1 cellular context compared by ENCODE assay signal in the genomic region with DNA sequence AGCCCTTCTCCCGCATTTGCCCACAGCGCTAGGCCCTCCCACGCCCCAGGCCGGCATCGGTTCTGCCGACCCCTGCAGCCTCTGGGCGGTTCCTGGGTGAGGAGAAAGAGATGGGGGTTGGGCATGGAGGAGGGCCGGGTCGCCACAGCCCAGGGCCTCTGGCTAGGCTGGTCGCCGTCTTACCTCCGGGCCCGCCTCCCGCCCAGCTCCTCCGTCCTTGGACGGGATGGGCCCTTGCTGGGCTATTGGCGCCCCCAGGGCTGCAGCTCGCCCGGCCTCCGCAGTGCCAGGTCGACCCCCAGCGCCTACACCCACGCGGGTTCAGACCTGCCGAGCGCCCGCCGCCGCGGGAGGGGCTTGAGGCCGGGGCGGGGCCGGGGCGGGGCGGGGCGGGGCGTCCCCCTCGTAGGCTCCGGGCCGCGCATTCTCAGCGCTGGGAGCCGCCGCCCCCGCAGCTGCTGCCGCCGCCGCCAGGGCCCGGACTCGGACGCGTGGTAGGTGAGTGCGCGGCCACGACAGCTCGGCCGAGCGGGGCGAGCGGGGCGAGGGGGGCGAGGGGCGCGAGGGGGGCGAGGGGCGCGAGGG.
TF ChIP-seq lines count a peak whose summit lies in the region.

Gene CD151, plus strand, starts transcription at position 424 of the 585 bp plus-strand sequence. CDS start 3,118 bp downstream, outside the sequence.

TF ChIP-seq in K562, 482 proteins besides CTCF, POLR2A, EP300 and RAD21 (continued from another document and continues in another):
- no peak for TF ChIP-seq ZC3H11A (IDR thresholded peaks at IDR 0.05; ENCODE audit: low read depth, low read length)
- no peak for TF ChIP-seq ZNF551 (CRISPR knock-in tag; IDR thresholded peaks at IDR 0.05)
- no peak for TF ChIP-seq HNRNPH1 (optimal IDR thresholded peaks at IDR 0.05; ENCODE audit: low read depth, low read length)
- TF ChIP-seq NRF1 (conservative IDR thresholded peaks at IDR 0.05 in 1 of 2, IDR thresholded peaks at IDR 0.05 in 1 of 2), result no peak
- TF ChIP-seq ZNF274 (IDR thresholded peaks at IDR 0.05; ENCODE audit: borderline replicate concordance, low read depth, low read length), result no peak
- TF ChIP-seq DPF2 (IDR thresholded peaks at IDR 0.05), result peak; percentile 52; the same call in 1 of the 2 replicates
- no peak for TF ChIP-seq GTF2E2 (tag; IDR thresholded peaks at IDR 0.05)
- TF ChIP-seq ZNF444 (CRISPR knock-in tag; IDR thresholded peaks at IDR 0.05), result no peak
- TF ChIP-seq ILK (tag; IDR thresholded peaks at IDR 0.05; ENCODE audit: borderline replicate concordance, low read depth), result no peak
- TF ChIP-seq, protein P1, sequence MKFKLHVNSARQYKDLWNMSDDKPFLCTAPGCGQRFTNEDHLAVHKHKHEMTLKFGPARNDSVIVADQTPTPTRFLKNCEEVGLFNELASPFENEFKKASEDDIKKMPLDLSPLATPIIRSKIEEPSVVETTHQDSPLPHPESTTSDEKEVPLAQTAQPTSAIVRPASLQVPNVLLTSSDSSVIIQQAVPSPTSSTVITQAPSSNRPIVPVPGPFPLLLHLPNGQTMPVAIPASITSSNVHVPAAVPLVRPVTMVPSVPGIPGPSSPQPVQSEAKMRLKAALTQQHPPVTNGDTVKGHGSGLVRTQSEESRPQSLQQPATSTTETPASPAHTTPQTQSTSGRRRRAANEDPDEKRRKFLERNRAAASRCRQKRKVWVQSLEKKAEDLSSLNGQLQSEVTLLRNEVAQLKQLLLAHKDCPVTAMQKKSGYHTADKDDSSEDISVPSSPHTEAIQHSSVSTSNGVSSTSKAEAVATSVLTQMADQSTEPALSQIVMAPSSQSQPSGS (CRISPR knock-in tag; IDR thresholded peaks at IDR 0.05), result no peak
- TF ChIP-seq SMAD1 (IDR thresholded peaks at IDR 0.05; ENCODE audit: low read depth, low read length, partially characterized antibody), result no peak
- TF ChIP-seq, protein P2, sequence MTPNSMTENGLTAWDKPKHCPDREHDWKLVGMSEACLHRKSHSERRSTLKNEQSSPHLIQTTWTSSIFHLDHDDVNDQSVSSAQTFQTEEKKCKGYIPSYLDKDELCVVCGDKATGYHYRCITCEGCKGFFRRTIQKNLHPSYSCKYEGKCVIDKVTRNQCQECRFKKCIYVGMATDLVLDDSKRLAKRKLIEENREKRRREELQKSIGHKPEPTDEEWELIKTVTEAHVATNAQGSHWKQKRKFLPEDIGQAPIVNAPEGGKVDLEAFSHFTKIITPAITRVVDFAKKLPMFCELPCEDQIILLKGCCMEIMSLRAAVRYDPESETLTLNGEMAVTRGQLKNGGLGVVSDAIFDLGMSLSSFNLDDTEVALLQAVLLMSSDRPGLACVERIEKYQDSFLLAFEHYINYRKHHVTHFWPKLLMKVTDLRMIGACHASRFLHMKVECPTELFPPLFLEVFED (CRISPR knock-in tag; conservative IDR thresholded peaks at IDR 0.05), result no peak
- TF ChIP-seq, protein P3, sequence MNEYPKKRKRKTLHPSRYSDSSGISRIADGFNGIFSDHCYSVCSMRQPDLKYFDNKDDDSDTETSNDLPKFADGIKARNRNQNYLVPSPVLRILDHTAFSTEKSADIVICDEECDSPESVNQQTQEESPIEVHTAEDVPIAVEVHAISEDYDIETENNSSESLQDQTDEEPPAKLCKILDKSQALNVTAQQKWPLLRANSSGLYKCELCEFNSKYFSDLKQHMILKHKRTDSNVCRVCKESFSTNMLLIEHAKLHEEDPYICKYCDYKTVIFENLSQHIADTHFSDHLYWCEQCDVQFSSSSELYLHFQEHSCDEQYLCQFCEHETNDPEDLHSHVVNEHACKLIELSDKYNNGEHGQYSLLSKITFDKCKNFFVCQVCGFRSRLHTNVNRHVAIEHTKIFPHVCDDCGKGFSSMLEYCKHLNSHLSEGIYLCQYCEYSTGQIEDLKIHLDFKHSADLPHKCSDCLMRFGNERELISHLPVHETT (CRISPR knock-in tag; conservative IDR thresholded peaks at IDR 0.05 in 1 of 2, IDR thresholded peaks at IDR 0.05 in 1 of 2), result peak in 1 of 2 experiments; percentile 36; a peak in 1 of 4 replicates
- TF ChIP-seq, protein P4, sequence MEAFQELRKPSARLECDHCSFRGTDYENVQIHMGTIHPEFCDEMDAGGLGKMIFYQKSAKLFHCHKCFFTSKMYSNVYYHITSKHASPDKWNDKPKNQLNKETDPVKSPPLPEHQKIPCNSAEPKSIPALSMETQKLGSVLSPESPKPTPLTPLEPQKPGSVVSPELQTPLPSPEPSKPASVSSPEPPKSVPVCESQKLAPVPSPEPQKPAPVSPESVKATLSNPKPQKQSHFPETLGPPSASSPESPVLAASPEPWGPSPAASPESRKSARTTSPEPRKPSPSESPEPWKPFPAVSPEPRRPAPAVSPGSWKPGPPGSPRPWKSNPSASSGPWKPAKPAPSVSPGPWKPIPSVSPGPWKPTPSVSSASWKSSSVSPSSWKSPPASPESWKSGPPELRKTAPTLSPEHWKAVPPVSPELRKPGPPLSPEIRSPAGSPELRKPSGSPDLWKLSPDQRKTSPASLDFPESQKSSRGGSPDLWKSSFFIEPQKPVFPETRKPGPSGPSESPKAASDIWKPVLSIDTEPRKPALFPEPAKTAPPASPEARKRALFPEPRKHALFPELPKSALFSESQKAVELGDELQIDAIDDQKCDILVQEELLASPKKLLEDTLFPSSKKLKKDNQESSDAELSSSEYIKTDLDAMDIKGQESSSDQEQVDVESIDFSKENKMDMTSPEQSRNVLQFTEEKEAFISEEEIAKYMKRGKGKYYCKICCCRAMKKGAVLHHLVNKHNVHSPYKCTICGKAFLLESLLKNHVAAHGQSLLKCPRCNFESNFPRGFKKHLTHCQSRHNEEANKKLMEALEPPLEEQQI (IDR thresholded peaks at IDR 0.05), result no peak
- TF ChIP-seq HMGXB4 (CRISPR knock-in tag; IDR thresholded peaks at IDR 0.05), result no peak
- TF ChIP-seq ZNF184 (CRISPR knock-in tag; IDR thresholded peaks at IDR 0.05), result no peak
- TF ChIP-seq POLR2AphosphoS5 (IDR thresholded peaks at IDR 0.05; ENCODE audit: control insufficient read depth, insufficient read depth, low read depth, low read length), result 0 out of 2 replicates have a peak, but pooled peaks have one; percentile 24
- no peak for TF ChIP-seq NFRKB (IDR thresholded peaks at IDR 0.05; ENCODE audit: low read depth)
- TF ChIP-seq ARID3B (CRISPR knock-in tag; IDR thresholded peaks at IDR 0.05; ENCODE audit: borderline replicate concordance), result no peak
- no peak for TF ChIP-seq NUFIP1 (IDR thresholded peaks at IDR 0.05; ENCODE audit: partially characterized antibody)
- TF ChIP-seq, protein P5, sequence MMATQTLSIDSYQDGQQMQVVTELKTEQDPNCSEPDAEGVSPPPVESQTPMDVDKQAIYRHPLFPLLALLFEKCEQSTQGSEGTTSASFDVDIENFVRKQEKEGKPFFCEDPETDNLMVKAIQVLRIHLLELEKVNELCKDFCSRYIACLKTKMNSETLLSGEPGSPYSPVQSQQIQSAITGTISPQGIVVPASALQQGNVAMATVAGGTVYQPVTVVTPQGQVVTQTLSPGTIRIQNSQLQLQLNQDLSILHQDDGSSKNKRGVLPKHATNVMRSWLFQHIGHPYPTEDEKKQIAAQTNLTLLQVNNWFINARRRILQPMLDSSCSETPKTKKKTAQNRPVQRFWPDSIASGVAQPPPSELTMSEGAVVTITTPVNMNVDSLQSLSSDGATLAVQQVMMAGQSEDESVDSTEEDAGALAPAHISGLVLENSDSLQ (IDR thresholded peaks at IDR 0.05), result no peak
- peak; percentile 25; the same call in 1 of the 2 replicates for TF ChIP-seq ARID4B (CRISPR knock-in tag; IDR thresholded peaks at IDR 0.05)
- no peak for TF ChIP-seq SAFB (IDR thresholded peaks at IDR 0.05; ENCODE audit: borderline replicate concordance, low read depth, low read length)
- no peak for TF ChIP-seq RFX1 (IDR thresholded peaks at IDR 0.05)
- TF ChIP-seq, protein P6, sequence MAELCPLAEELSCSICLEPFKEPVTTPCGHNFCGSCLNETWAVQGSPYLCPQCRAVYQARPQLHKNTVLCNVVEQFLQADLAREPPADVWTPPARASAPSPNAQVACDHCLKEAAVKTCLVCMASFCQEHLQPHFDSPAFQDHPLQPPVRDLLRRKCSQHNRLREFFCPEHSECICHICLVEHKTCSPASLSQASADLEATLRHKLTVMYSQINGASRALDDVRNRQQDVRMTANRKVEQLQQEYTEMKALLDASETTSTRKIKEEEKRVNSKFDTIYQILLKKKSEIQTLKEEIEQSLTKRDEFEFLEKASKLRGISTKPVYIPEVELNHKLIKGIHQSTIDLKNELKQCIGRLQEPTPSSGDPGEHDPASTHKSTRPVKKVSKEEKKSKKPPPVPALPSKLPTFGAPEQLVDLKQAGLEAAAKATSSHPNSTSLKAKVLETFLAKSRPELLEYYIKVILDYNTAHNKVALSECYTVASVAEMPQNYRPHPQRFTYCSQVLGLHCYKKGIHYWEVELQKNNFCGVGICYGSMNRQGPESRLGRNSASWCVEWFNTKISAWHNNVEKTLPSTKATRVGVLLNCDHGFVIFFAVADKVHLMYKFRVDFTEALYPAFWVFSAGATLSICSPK (IDR thresholded peaks at IDR 0.05; ENCODE audit: borderline replicate concordance), result no peak
- peak; percentile 24 for TF ChIP-seq PCBP1 (IDR thresholded peaks at IDR 0.05; ENCODE audit: low read depth, low read length, poor library complexity, severe bottlenecking)
- TF ChIP-seq, protein P7, sequence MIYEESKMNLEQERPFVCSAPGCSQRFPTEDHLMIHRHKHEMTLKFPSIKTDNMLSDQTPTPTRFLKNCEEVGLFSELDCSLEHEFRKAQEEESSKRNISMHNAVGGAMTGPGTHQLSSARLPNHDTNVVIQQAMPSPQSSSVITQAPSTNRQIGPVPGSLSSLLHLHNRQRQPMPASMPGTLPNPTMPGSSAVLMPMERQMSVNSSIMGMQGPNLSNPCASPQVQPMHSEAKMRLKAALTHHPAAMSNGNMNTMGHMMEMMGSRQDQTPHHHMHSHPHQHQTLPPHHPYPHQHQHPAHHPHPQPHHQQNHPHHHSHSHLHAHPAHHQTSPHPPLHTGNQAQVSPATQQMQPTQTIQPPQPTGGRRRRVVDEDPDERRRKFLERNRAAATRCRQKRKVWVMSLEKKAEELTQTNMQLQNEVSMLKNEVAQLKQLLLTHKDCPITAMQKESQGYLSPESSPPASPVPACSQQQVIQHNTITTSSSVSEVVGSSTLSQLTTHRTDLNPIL (CRISPR knock-in tag; IDR thresholded peaks at IDR 0.05), result no peak
- no peak for TF ChIP-seq POLR3A (IDR thresholded peaks at IDR 0.05; ENCODE audit: borderline replicate concordance, extremely low read depth, insufficient read depth, insufficient read length)
- TF ChIP-seq MEIS2 (IDR thresholded peaks at IDR 0.05; ENCODE audit: partially characterized antibody), result no peak
- no peak for TF ChIP-seq NR4A1 (CRISPR knock-in tag; IDR thresholded peaks at IDR 0.05)
- no peak for TF ChIP-seq NR4A1 (tag; IDR thresholded peaks at IDR 0.05)
- TF ChIP-seq ESRRB (CRISPR knock-in tag; IDR thresholded peaks at IDR 0.05; ENCODE audit: borderline replicate concordance), result no peak
- TF ChIP-seq TRIM24 (IDR thresholded peaks at IDR 0.05), result no peak
- TF ChIP-seq FOXK1 (CRISPR knock-in tag; IDR thresholded peaks at IDR 0.05; ENCODE audit: borderline replicate concordance), result no peak
